9 cellular contexts compared by ENCODE assay signal in the genomic region with DNA sequence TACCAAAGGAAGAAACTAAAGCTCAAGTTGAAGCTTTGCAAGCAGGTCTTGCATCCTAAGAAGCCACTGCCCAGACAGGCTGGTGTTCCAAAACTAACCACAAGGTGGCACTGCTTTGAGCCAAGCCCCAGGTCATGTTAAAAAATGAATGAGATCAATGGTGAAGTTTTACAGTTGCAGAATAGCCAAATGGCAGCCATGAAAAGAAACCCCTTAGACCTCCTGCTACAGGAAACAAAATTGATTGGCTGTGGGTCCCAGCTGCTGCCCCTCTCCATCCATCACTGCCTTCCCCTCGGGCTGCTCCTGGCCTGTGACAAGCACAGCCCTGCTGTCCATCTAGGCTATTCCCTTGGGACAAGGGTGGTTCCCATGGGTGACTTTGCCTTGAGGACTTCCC. TPM values are rescaled to one million over a fixed set of nuclear protein-coding genes. Genes with fewer than 3 reads are reported as not detected.
DNase-seq lines count a peak whose midpoint lies in the region; ATAC-seq and TF ChIP-seq lines count a peak whose summit lies in the region.
"Had no signal": no experiment of that assay in that cellular context is flagged by ENCODE, and none has a peak within 500 bp of the region (broad histone marks: within the 10 kb centered on the region; RNA-seq: fewer than 3 reads in every experiment).

No MANE protein-coding gene starts in this region.

- in situ Hi-C loops in mammary epithelial cell (cut with MboI; ENCODE audit: low sequenced_read_pairs in 2 of 2), result no loop called here

- H3K4me3 ChIP-seq in WERI-Rb-1 (ENCODE audit: low read depth, low read length) (no peak overlapping the region), mammary epithelial cell (replicated peaks in 1 of 3; ENCODE audit: insufficient read depth in 1 of 3, low read depth in 2 of 3, low read length in 3 of 3) (no peak overlapping the region)

- H3K27ac Mint-ChIP-seq in H9, result no peak overlapping the region

- H3K9me3 Mint-ChIP-seq in H9, result no peaks in the 10 kb centered on the region

- DNase-seq in EH (ENCODE audit: low read depth) (peak; percentile 66), H9 (peak; percentile 79), NCI-H146 treated with DMSO at 0.1 percent for 48 hours (lab: John Stamatoyannopoulos, UW; ENCODE audit: unreplicated experiment) (peak; percentile 1), WERI-Rb-1 (peak; percentile 70), mammary epithelial cell (peak; percentile 46), kidney glomerular epithelial cell (lab: John Stamatoyannopoulos, UW) (peak; percentile 42)
- peak; percentile 87 for DNase-seq in stimulated activated CD4-positive, alpha-beta T cell treated with anti-CD3 and anti-CD28 coated beads, Interleukin-4, amount 100 ng/mL, for 24 hours

- H3K18ac ChIP-seq in H9 (ENCODE audit: insufficient read length, low read depth, low read length), result no peak overlapping the region

- no peak overlapping the region for H3K56ac ChIP-seq in H9 (ENCODE audit: insufficient read length, low read depth, low read length)

- H3K36me3 Mint-ChIP-seq in H9 (ENCODE audit: insufficient read depth in 1 of 3, low read depth in 3 of 3), result peaks cover 6 to 20% (median 14%) of the 10 kb centered on the region in 3 experiments; a peak in 5 of 7 replicates

- no peak overlapping the region for H4K5ac ChIP-seq in H9 (ENCODE audit: insufficient read length, low read depth, low read length)

- H4K20me1 ChIP-seq in H9 (ENCODE audit: control insufficient read depth, insufficient read depth, insufficient read length) (peaks cover 2% of the 10 kb centered on the region), mammary epithelial cell (ENCODE audit: insufficient read depth, low read length) (no peaks in the 10 kb centered on the region)

- no peaks in the 10 kb centered on the region for H3K4me1 ChIP-seq in H9 (ENCODE audit: insufficient read depth, low read length)
- H3K4me1 ChIP-seq in mammary epithelial cell (ENCODE audit: insufficient read depth, low read length), result peaks cover 5% of the 10 kb centered on the region

- TF ChIP-seq CTCF in H9 (conservative IDR thresholded peaks at IDR 0.05), result peak; percentile 92
- TF ChIP-seq CTCF in WERI-Rb-1 (IDR thresholded peaks at IDR 0.05; ENCODE audit: low read depth, low read length), result peak; percentile 86
- peak; percentile 90 to 95 for TF ChIP-seq CTCF in mammary epithelial cell (conservative IDR thresholded peaks at IDR 0.05 in 1 of 2, IDR thresholded peaks at IDR 0.05 in 1 of 2; ENCODE audit: extremely low read depth in 1 of 2, insufficient read depth in 1 of 2, low read depth in 1 of 2, low read length in 2 of 2)

- CTCF ChIA-PET in mammary epithelial cell (lab: Charles Lee; ENCODE audit: low non-redundant PET), result interaction anchor here (0.5 kb wide), 1 partner anchor 208 kb away, joined by 8 read pairs; no protein-coding TSS in a partner anchor

- no peaks in the 10 kb centered on the region for H3K27me3 ChIP-seq in H9 (ENCODE audit: insufficient read depth, low read length)
- H3K27me3 ChIP-seq in WERI-Rb-1 (ENCODE audit: insufficient read depth, low read depth, severe bottlenecking), result no peaks in the 10 kb centered on the region
- H3K27me3 ChIP-seq in mammary epithelial cell (ENCODE audit: insufficient read depth, low read length), result no peaks in the 10 kb centered on the region

- H3K23me2 ChIP-seq in H9 (ENCODE audit: insufficient read length, low read depth, low read length, poor library complexity, severe bottlenecking), result no peaks in the 10 kb centered on the region

- dilution Hi-C loops in mammary epithelial cell (cut with HindIII; ENCODE audit: low sequenced_read_pairs), result loop anchor here (5.0 kb wide), 1 partner anchor 458 kb away; no protein-coding TSS in a partner anchor

- H2AK5ac ChIP-seq in H9 (ENCODE audit: insufficient read length, low read length), result no peak overlapping the region

- H3K9me3 ChIP-seq in H9 (ENCODE audit: control insufficient read depth, low read depth, low read length) (no peaks in the 10 kb centered on the region), WERI-Rb-1 (ENCODE audit: severe bottlenecking) (no peaks in the 10 kb centered on the region), mammary epithelial cell (replicated peaks; ENCODE audit: insufficient read depth, low read length) (no peaks in the 10 kb centered on the region)

- H2AFZ ChIP-seq in H9 (ENCODE audit: low read length) (no peak overlapping the region), mammary epithelial cell (ENCODE audit: low read depth, low read length) (no peak overlapping the region)

- peaks cover 4 to 12% of the 10 kb centered on the region in 2 experiments for H3K4me1 Mint-ChIP-seq in H9

- no peak overlapping the region for H3T11ph ChIP-seq in H9 (ENCODE audit: low read length)

- H3K4me2 ChIP-seq in H9 (ENCODE audit: insufficient read depth, insufficient read length, low read length), result no peak overlapping the region
- H3K4me2 ChIP-seq in mammary epithelial cell (ENCODE audit: insufficient read depth, low read depth, low read length), result no peak overlapping the region

- intact Hi-C loops in mammary epithelial cell (cut with micrococcal nuclease), result loop anchor here (1.0 kb wide), 1 partner anchor 75 kb away; a partner anchor contains a TSS

- H2BK120ac ChIP-seq in H9 (ENCODE audit: low read depth, low read length, poor library complexity, severe bottlenecking), result no peak overlapping the region

- no peak overlapping the region for H3K27ac ChIP-seq in H9 (ENCODE audit: insufficient read length, low read depth, low read length)
- no peak overlapping the region for H3K27ac ChIP-seq in WERI-Rb-1
- no peak overlapping the region for H3K27ac ChIP-seq in mammary epithelial cell (ENCODE audit: insufficient read depth, low read depth, low read length)
- H3K27ac ChIP-seq: epithelial cell of prostate had no signal

- no peak overlapping the region for H3K4ac ChIP-seq in H9 (ENCODE audit: low read depth, low read length)

- H2BK20ac ChIP-seq in H9 (ENCODE audit: low read depth, low read length, poor library complexity, severe bottlenecking), result no peak overlapping the region

- BruUV-seq in mammary epithelial cell (replicated peaks; lab: Mats Ljungman, UMichigan), result no TSS peak

- no peak overlapping the region for H2BK12ac ChIP-seq in H9 (ENCODE audit: insufficient read length, low read depth, low read length)

- H3K9ac ChIP-seq in H9 (ENCODE audit: extremely low read depth, insufficient read length, low read length) (no peak overlapping the region), mammary epithelial cell (ENCODE audit: insufficient read depth, low read length) (no peak overlapping the region)

- no peak overlapping the region for H2BK5ac ChIP-seq in H9 (ENCODE audit: insufficient read length, low read length)

- H3K14ac ChIP-seq in H9 (ENCODE audit: insufficient read depth, low read length), result no peak overlapping the region

- H3K79me1 ChIP-seq in H9 (ENCODE audit: insufficient read depth, low read depth, low read length, poor library complexity, severe bottlenecking), result no peaks in the 10 kb centered on the region

- no peak overlapping the region for H4K8ac ChIP-seq in H9 (replicated peaks; ENCODE audit: insufficient read length, low read depth, low read length)

- no peaks in the 10 kb centered on the region for H3K27me3 Mint-ChIP-seq in H9 (ENCODE audit: low read depth)

- no peaks in the 10 kb centered on the region for H3K79me2 ChIP-seq in H9 (ENCODE audit: insufficient read depth, low read length)
- H3K79me2 ChIP-seq in mammary epithelial cell (ENCODE audit: insufficient read depth, low read length), result no peaks in the 10 kb centered on the region

- peaks cover 8% of the 10 kb centered on the region for H3K36me3 ChIP-seq in WERI-Rb-1
- H3K36me3 ChIP-seq in mammary epithelial cell (ENCODE audit: insufficient read depth, low read length), result no peaks in the 10 kb centered on the region

- no peak overlapping the region for H3K23ac ChIP-seq in H9 (ENCODE audit: insufficient read length, low read depth, low read length)

- no CpG with 5 or more reads among the region's 1 CpG for WGBS in H9 (ENCODE audit: extremely low coverage, insufficient read length, low lambda C conversion rate)
- WGBS in mammary epithelial cell (ENCODE audit: low coverage, missing lambda C conversion rate), result 40% methylated on average over 1 of the region's 1 CpG

- ATAC-seq in HG02970 (IDR thresholded peaks at IDR 0.05; ENCODE audit: low FRiP score, unreplicated experiment), result no peak

- H3K4me3 Mint-ChIP-seq in H9, result no peak overlapping the region

- no peak overlapping the region for H2BK15ac ChIP-seq in H9 (ENCODE audit: low read depth, low read length)

- no peak overlapping the region for H4K91ac ChIP-seq in H9 (ENCODE audit: insufficient read length, low read depth, low read length)

RNA-seq across cellular contexts. Expression of a gene that starts 20.7 kb away (rescaled TPM):
- total RNA-seq in H9 (2021), result 21.0 and 21.8 TPM in 2 replicates
- 10 to 100 TPM; 20.7 to 29.5 TPM for total RNA-seq in mammary epithelial cell
- 14.1 TPM for polyA plus RNA-seq in mammary epithelial cell
- polyA minus RNA-seq in mammary epithelial cell, result 9.7 TPM

RNA-seq across cellular contexts. Expression of a gene that starts 47.5 kb away (rescaled TPM):
- total RNA-seq in H9 (2021), result 15.3 and 16.5 TPM in 2 replicates
- total RNA-seq in mammary epithelial cell, result 10 to 100 TPM in 1 of 2 donors, 1 to 10 TPM in 1; 8.8 to 11.2 TPM
- polyA plus RNA-seq in mammary epithelial cell, result 13.7 TPM
- 12.1 TPM for polyA minus RNA-seq in mammary epithelial cell

RNA-seq across cellular contexts. Expression of a gene that starts 47.7 kb away (rescaled TPM):
- total RNA-seq in H9 (2021) (0.97 and 1.0 TPM in 2 replicates), mammary epithelial cell (1 to 10 TPM in 1 of 2 donors, under 1 TPM in 1; 0.24 to 1.8 TPM)
- 0.15 TPM for polyA plus RNA-seq in mammary epithelial cell
- polyA minus RNA-seq in mammary epithelial cell, result not detected

Comparison
In these comparisons a context has a peak if more than half of its experiments do, and no peak if none do; other contexts are left out.
1. DNase-seq: peak in every context shown above with its lines; median percentile 87 in stimulated activated CD4-positive, alpha-beta T cell treated with anti-CD3 and anti-CD28 coated beads, Interleukin-4, amount 100 ng/mL, for 24 hours; 79 in H9; 70 in WERI-Rb-1; 66 in EH; 46 in mammary epithelial cell; 42 in kidney glomerular epithelial cell; 1 in NCI-H146 treated with DMSO at 0.1 percent for 48 hours.